Comparison of ENCODE assay signal across 7 cellular contexts in genomic region chr4:144024399-144025053, GRCh38. TPM values are rescaled to one million over a fixed set of nuclear protein-coding genes. Genes with fewer than 3 reads are reported as not detected.
"Had no signal": no experiment of that assay in that cellular context is flagged by ENCODE, and none has a peak within 500 bp of the region (broad histone marks: within the 10 kb centered on the region; RNA-seq: fewer than 3 reads in every experiment).

No MANE protein-coding gene starts in this region.

RNA-seq across cellular contexts. Expression of gene GYPB, which starts 5.3 kb away (rescaled TPM):
- total RNA-seq: GM23248, GM23338, H1, H4, H7, H9, HFFc6 had no signal
